Comparison of ENCODE assay signal across 2 cellular contexts in genomic region chr10:61142987-61143386, GRCh38.
TF ChIP-seq lines count a peak whose summit lies in the region.

No MANE protein-coding gene starts in this region.

TF ChIP-seq in HCT116, 20 proteins besides CTCF, POLR2A, EP300 and RAD21 (continued from another document):
- no peak for TF ChIP-seq REST (IDR thresholded peaks at IDR 0.05; ENCODE audit: low read depth)

TF ChIP-seq in GM23338, 12 proteins besides CTCF, POLR2A, EP300 and RAD21 (continued from another document):
- TF ChIP-seq NANOG (IDR thresholded peaks at IDR 0.05; ENCODE audit: borderline replicate concordance) (no peak), ZNF331 (CRISPR knock-in tag; IDR thresholded peaks at IDR 0.05; ENCODE audit: low read depth) (no peak)
